8 cellular contexts compared by ENCODE assay signal in the genomic region with DNA sequence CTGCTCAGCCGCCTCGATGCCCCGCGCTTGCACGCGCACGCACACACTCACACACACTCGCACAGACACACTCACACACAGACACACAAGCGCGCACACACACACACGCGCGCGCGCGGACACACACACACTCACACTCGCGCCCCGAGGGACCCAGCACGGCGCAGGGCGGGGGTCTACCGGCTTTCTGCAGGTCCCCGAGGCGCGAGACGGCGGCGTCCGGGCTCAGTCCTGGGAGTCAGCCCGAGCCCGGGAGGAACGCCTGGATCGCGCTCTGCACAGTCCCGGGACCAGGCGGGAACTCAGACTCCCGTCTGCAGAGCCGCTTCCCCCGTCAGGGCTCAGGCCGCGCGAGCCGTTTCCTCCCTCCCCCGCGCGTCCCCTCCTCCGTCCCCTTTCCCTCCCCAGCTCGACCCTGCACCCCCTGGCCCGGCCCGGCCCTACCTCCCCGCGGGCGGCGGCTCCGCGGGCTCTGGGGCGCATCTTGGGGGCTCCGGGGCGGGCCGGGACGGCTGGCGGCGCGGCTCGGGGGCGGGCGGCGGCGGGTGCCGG. TPM values are rescaled to one million over a fixed set of nuclear protein-coding genes. Genes with fewer than 3 reads are reported as not detected.
DNase-seq lines count a peak whose midpoint lies in the region; ATAC-seq and TF ChIP-seq lines count a peak whose summit lies in the region.

No MANE protein-coding gene starts in this region.

- peaks cover 17% of the 10 kb centered on the region for H3K79me2 ChIP-seq in fibroblast of lung (ENCODE audit: control insufficient read depth, insufficient read depth, low read length)

- H3K4me3 ChIP-seq in fibroblast of lung (replicated peaks in 1 of 4; ENCODE audit: control extremely low read depth in 1 of 4, insufficient read depth in 1 of 4, low read depth in 3 of 4, low read length in 4 of 4), result peak overlapping the region; percentile 73 to 92 (median 86)

- H3K4me1 Mint-ChIP-seq in T-helper 17 cell (peaks cover 17% of the 10 kb centered on the region), natural killer cell (peaks cover 11 to 15% of the 10 kb centered on the region in 2 donors)

- no peak overlapping the region for H2AFZ ChIP-seq in fibroblast of lung (ENCODE audit: low read length)

- H3K36me3 Mint-ChIP-seq in T-helper 17 cell (ENCODE audit: low read depth) (peaks cover 15% of the 10 kb centered on the region), natural killer cell (no peaks in the 10 kb centered on the region)

- H3K9ac ChIP-seq in fibroblast of lung (ENCODE audit: insufficient read depth, low read length), result peak overlapping the region; percentile 98

- H3K27me3 ChIP-seq in fibroblast of lung (ENCODE audit: control insufficient read depth, insufficient read depth, low read length), result no peaks in the 10 kb centered on the region

- H3K9me3 ChIP-seq in T-helper 17 cell (ENCODE audit: control insufficient read depth, low read length, poor library complexity, severe bottlenecking) (no peaks in the 10 kb centered on the region), fibroblast of lung (ENCODE audit: control insufficient read depth, insufficient read depth, low read depth, low read length) (no peaks in the 10 kb centered on the region)

- H4K20me1 ChIP-seq in fibroblast of lung (ENCODE audit: control insufficient read depth, extremely low read depth, insufficient read depth, low read length), result no peaks in the 10 kb centered on the region

- intact Hi-C loops in natural killer cell (cut with micrococcal nuclease), result no loop called here

- DNase-seq in activated T-cell treated with anti-CD3 and anti-CD28 coated beads, Interleukin-2, amount 50 U/mL, for 1 hour, result peak; percentile 23
- DNase-seq in activated T-cell treated with anti-CD3 and anti-CD28 coated beads for 4 hours (no peak), T-helper 17 cell (no peak), fibroblast of lung (ENCODE audit: low read depth in 2 of 2) (peak; percentile 44 to 56), natural killer cell (no peak), HPDE6-E6E7 (ENCODE audit: extremely low spot score) (no peak)

- TF ChIP-seq CTCF in fibroblast of lung (conservative IDR thresholded peaks at IDR 0.05 in 1 of 2, IDR thresholded peaks at IDR 0.05 in 1 of 2; ENCODE audit: low read depth in 1 of 2, low read length in 2 of 2), result no peak
- no peak for TF ChIP-seq CTCF in natural killer cell (IDR thresholded peaks at IDR 0.05)

- peak overlapping the region; percentile 94 for H3K27ac ChIP-seq in fibroblast of lung (ENCODE audit: insufficient read depth, low read length)

- H3K36me3 ChIP-seq in fibroblast of lung (ENCODE audit: control insufficient read depth, insufficient read depth, low read length), result no peaks in the 10 kb centered on the region

- H3K27ac Mint-ChIP-seq in T-helper 17 cell (no peak overlapping the region), natural killer cell (no peak overlapping the region)

- H3K4me3 Mint-ChIP-seq in T-helper 17 cell (peak overlapping the region; percentile 91), natural killer cell (peak overlapping the region; percentile 87)

- peaks cover 65% of the 10 kb centered on the region for H3K27me3 Mint-ChIP-seq in T-helper 17 cell
- H3K27me3 Mint-ChIP-seq in natural killer cell (ENCODE audit: low read depth in 2 of 2), result peaks cover 51 to 60% of the 10 kb centered on the region in 2 donors

- H3K4me2 ChIP-seq in fibroblast of lung (ENCODE audit: extremely low read depth, insufficient read depth, low read length), result peak overlapping the region; percentile 91

- ATAC-seq in T-helper 17 cell (peak; percentile 26), natural killer cell (peak in 2 of 3 donors; percentile 24 to 49), GM21528 (IDR thresholded peaks at IDR 0.05; ENCODE audit: low FRiP score, unreplicated experiment) (no peak), HG03354 (IDR thresholded peaks at IDR 0.05; ENCODE audit: poor library complexity, severe bottlenecking, unreplicated experiment) (no peak)

- peaks cover 30% of the 10 kb centered on the region for H3K4me1 ChIP-seq in fibroblast of lung (ENCODE audit: control insufficient read depth, extremely low read depth, insufficient read depth, low read length)

- H3K9me3 Mint-ChIP-seq in natural killer cell, result no peaks in the 10 kb centered on the region

RNA-seq across cellular contexts. Expression of a gene that starts 0.5 kb away (rescaled TPM):
- total RNA-seq in T-helper 17 cell (not detected), fibroblast of lung (39.0 and 40.8 TPM in 2 replicates), natural killer cell (under 1 TPM in 1 of 3 donors, not detected in 2; 0.12 TPM)
- polyA plus RNA-seq in fibroblast of lung, result 25.8 and 30.6 TPM in 2 replicates
- polyA plus RNA-seq in fibroblast of lung (2012), result 30.7 and 33.8 TPM in 2 replicates
- 53.6 and 70.6 TPM in 2 replicates for polyA minus RNA-seq in fibroblast of lung (ENCODE audit: low replicate concordance)

RNA-seq across cellular contexts. Expression of a gene that starts 32.6 kb away (rescaled TPM):
- 10 to 100 TPM; 12.7 to 17.9 TPM for total RNA-seq in T-helper 17 cell
- 24.9 and 37.5 TPM in 2 replicates for total RNA-seq in fibroblast of lung
- 7.1 and 9.5 TPM in 2 replicates for polyA plus RNA-seq in fibroblast of lung
- 7.9 and 11.0 TPM in 2 replicates for polyA plus RNA-seq in fibroblast of lung (2012)
- 7.0 and 12.7 TPM in 2 replicates for polyA minus RNA-seq in fibroblast of lung (ENCODE audit: low replicate concordance)
- total RNA-seq in natural killer cell, result 10 to 100 TPM; 12.6 to 20.7 (median 15.8) TPM

RNA-seq across cellular contexts. Expression of a gene that starts 56.4 kb away (rescaled TPM):
- 100 to 1,000 TPM in 1 of 2 donors, 10 to 100 TPM in 1; 92.5 to 109 TPM for total RNA-seq in T-helper 17 cell
- 44.9 and 116 TPM in 2 replicates for total RNA-seq in fibroblast of lung
- 283 and 307 TPM in 2 replicates for polyA plus RNA-seq in fibroblast of lung
- polyA plus RNA-seq in fibroblast of lung (2012), result 363 and 375 TPM in 2 replicates
- 98.1 and 104 TPM in 2 replicates for polyA minus RNA-seq in fibroblast of lung (ENCODE audit: low replicate concordance)
- total RNA-seq in natural killer cell, result 100 to 1,000 TPM; 152 to 177 (median 177) TPM

Comparison
In these comparisons a context has a peak if more than half of its experiments do, and no peak if none do; other contexts are left out.
1. DNase-seq: peak in activated T-cell treated with anti-CD3 and anti-CD28 coated beads, Interleukin-2, amount 50 U/mL, for 1 hour (single experiment) and fibroblast of lung (2 of 2); none in activated T-cell treated with anti-CD3 and anti-CD28 coated beads for 4 hours (single experiment), T-helper 17 cell (0 of 3), natural killer cell (single experiment) and HPDE6-E6E7 (single experiment).
2. ATAC-seq: peak in T-helper 17 cell (single experiment) and natural killer cell (2 of 3); none in GM21528 (single experiment) and HG03354 (single experiment).
3. RNA of a gene that starts 0.5 kb away (total RNA-seq): 39.0 to 40.8 TPM in fibroblast of lung; not detected in T-helper 17 cell and 0.12 TPM in natural killer cell; every median in the first group is over 10 times any median in the second.